ENCODE assay signal across 32 cellular contexts in the genomic region with DNA sequence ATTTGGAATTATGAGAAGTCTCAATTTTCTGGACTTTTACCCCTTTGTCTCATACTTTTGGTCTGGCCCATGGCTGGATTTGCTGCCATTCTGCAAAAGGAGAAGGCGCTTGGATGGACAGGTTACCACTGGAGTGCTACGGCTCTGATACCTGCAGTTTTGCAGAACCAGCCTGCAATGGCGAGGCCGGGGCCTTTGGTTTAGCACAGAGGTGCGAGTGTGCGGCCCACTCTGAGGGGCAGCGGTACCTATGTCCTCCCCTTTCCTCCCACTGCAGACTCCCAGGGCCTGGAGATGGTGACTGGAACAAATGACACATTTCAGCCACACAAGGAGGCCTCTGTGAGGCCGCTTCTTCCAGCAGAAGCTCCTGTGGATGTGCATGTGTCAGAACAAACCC.
"Had no signal": no experiment of that assay in that cellular context is flagged by ENCODE, and none has a peak within 500 bp of the region (broad histone marks: within the 10 kb centered on the region; RNA-seq: fewer than 3 reads in every experiment).

No MANE protein-coding gene starts in this region.

- H3K9me3 Mint-ChIP-seq: activated B cell treated with CpG ODN at 0.5 μM for 24 hours; activated CD8-positive, alpha-beta T cell treated with anti-CD3 and anti-CD28 coated beads for 36 hours; activated naive CD4-positive, alpha-beta T cell treated with anti-CD3 and anti-CD28 coated beads, Interleukin-2, amount 10 ng/mL, durations not matched to agents 7 days and 5 days; activated naive CD4-positive, alpha-beta T cell treated with anti-CD3 and anti-CD28 coated beads, Interleukin-2, amount 50 U/mL, for 72 hours; activated naive CD8-positive, alpha-beta T cell treated with anti-CD3 and anti-CD28 coated beads, Interleukin-2, amount 10 ng/mL, durations not matched to agents 7 days and 5 days; activated T-cell treated with anti-CD3 and anti-CD28 coated beads, Interleukin-2, amount 50 U/mL, for 24 hours; activated T-cell treated with anti-CD3 and anti-CD28 coated beads, Interleukin-2, amount 50 U/mL, for 72 hours; brain; effector memory CD8-positive, alpha-beta T cell; T-helper 2 cell treated with Interferon-gamma antibody and Interleukin-4, amounts not matched to agents 5 μg/mL and 100 μg/mL, for 36 hours had no signal

- H3K4me1 Mint-ChIP-seq: activated B cell treated with CpG ODN at 0.5 μM for 24 hours; activated naive CD4-positive, alpha-beta T cell treated with anti-CD3 and anti-CD28 coated beads, Interleukin-2, amount 10 ng/mL, durations not matched to agents 7 days and 5 days; activated naive CD8-positive, alpha-beta T cell treated with anti-CD3 and anti-CD28 coated beads, Interleukin-2, amount 10 ng/mL, durations not matched to agents 7 days and 5 days; brain had no signal

- H3K27ac Mint-ChIP-seq: activated B cell treated with CpG ODN at 0.5 μM for 24 hours; activated CD8-positive, alpha-beta memory T cell treated with anti-CD3 and anti-CD28 coated beads, Interleukin-2, amount 10 ng/mL, durations not matched to agents 7 days and 5 days; activated CD8-positive, alpha-beta T cell treated with anti-CD3 and anti-CD28 coated beads for 36 hours; activated naive CD4-positive, alpha-beta T cell treated with anti-CD3 and anti-CD28 coated beads, Interleukin-2, amount 10 ng/mL, durations not matched to agents 7 days and 5 days; activated naive CD8-positive, alpha-beta T cell treated with anti-CD3 and anti-CD28 coated beads, Interleukin-2, amount 10 ng/mL, durations not matched to agents 7 days and 5 days; activated T-cell treated with anti-CD3 and anti-CD28 coated beads, Interleukin-2, amount 50 U/mL, for 24 hours; activated T-cell treated with anti-CD3 and anti-CD28 coated beads, Interleukin-2, amount 50 U/mL, for 72 hours; brain; effector memory CD8-positive, alpha-beta T cell; T-helper 17 cell; T-helper 2 cell treated with Interferon-gamma antibody and Interleukin-4, amounts not matched to agents 5 μg/mL and 100 μg/mL, for 36 hours had no signal

- H3K27ac ChIP-seq: ascending aorta, breast epithelium, cardiac muscle cell, coronary artery, epithelial cell of prostate, WERI-Rb-1 had no signal

- H3K4me1 ChIP-seq: ascending aorta, breast epithelium had no signal

- H3K4me3 ChIP-seq: ascending aorta, breast epithelium, cardiac muscle cell, coronary artery had no signal

- H3K9me3 ChIP-seq: ascending aorta, breast epithelium had no signal

- H3K27me3 Mint-ChIP-seq: activated B cell treated with CpG ODN at 0.5 μM for 24 hours; activated CD8-positive, alpha-beta memory T cell treated with anti-CD3 and anti-CD28 coated beads, Interleukin-2, amount 10 ng/mL, durations not matched to agents 7 days and 5 days; activated CD8-positive, alpha-beta T cell treated with anti-CD3 and anti-CD28 coated beads for 36 hours; activated naive CD4-positive, alpha-beta T cell treated with anti-CD3 and anti-CD28 coated beads, Interleukin-2, amount 10 ng/mL, durations not matched to agents 7 days and 5 days; activated naive CD8-positive, alpha-beta T cell treated with anti-CD3 and anti-CD28 coated beads, Interleukin-2, amount 10 ng/mL, durations not matched to agents 7 days and 5 days; activated T-cell treated with anti-CD3 and anti-CD28 coated beads, Interleukin-2, amount 50 U/mL, for 24 hours; brain; effector memory CD8-positive, alpha-beta T cell; T-helper 17 cell had no signal

- H3K4me3 Mint-ChIP-seq: activated B cell treated with CpG ODN at 0.5 μM for 24 hours; activated CD8-positive, alpha-beta memory T cell treated with anti-CD3 and anti-CD28 coated beads, Interleukin-2, amount 10 ng/mL, durations not matched to agents 7 days and 5 days; activated CD8-positive, alpha-beta T cell treated with anti-CD3 and anti-CD28 coated beads for 36 hours; activated naive CD4-positive, alpha-beta T cell treated with anti-CD3 and anti-CD28 coated beads, Interleukin-2, amount 10 ng/mL, durations not matched to agents 7 days and 5 days; activated naive CD8-positive, alpha-beta T cell treated with anti-CD3 and anti-CD28 coated beads, Interleukin-2, amount 10 ng/mL, durations not matched to agents 7 days and 5 days; activated T-cell treated with anti-CD3 and anti-CD28 coated beads, Interleukin-2, amount 50 U/mL, for 24 hours; activated T-cell treated with anti-CD3 and anti-CD28 coated beads, Interleukin-2, amount 50 U/mL, for 72 hours; brain; effector memory CD8-positive, alpha-beta T cell; T-helper 17 cell; T-helper 2 cell treated with Interferon-gamma antibody and Interleukin-4, amounts not matched to agents 5 μg/mL and 100 μg/mL, for 36 hours had no signal

- DNase-seq: activated B cell treated with CpG ODN at 0.5 μM for 24 hours; activated CD4-positive, alpha-beta T cell treated with anti-CD3 and anti-CD28 coated beads for 48 hours; activated CD4-positive, alpha-beta T cell treated with anti-CD3 and anti-CD28 coated beads, Interleukin-2, amount 50 U/mL, for 1 hour; activated CD4-positive, alpha-beta T cell treated with anti-CD3 and anti-CD28 coated beads, Interleukin-2, amount 50 U/mL, for 48 hours; activated CD8-positive, alpha-beta memory T cell treated with anti-CD3 and anti-CD28 coated beads, Interleukin-2, amount 50 U/mL, for 48 hours; activated CD8-positive, alpha-beta T cell treated with anti-CD3 and anti-CD28 coated beads for 36 hours; activated gamma-delta T cell; activated naive CD4-positive, alpha-beta T cell; activated naive CD4-positive, alpha-beta T cell treated with anti-CD3 and anti-CD28 coated beads, Interleukin-2, amount 10 ng/mL, durations not matched to agents 7 days and 5 days; activated naive CD8-positive, alpha-beta T cell treated with anti-CD3 and anti-CD28 coated beads, Interleukin-2, amount 10 ng/mL, durations not matched to agents 7 days and 5 days; activated T-cell treated with anti-CD3 and anti-CD28 coated beads for 4 hours; activated T-cell treated with anti-CD3 and anti-CD28 coated beads, Interleukin-2, amount 50 U/mL, for 24 hours; activated T-cell treated with anti-CD3 and anti-CD28 coated beads, Interleukin-2, amount 50 U/mL, for 72 hours; central memory CD4-positive, alpha-beta T cell; cerebellar nuclear complex; dermis blood vessel endothelial cell; effector CD4-positive, alpha-beta T cell; effector memory CD8-positive, alpha-beta T cell; foreskin fibroblast; T-helper 1 cell; T-helper 17 cell; T1000; WERI-Rb-1 had no signal

- H3K27me3 ChIP-seq: ascending aorta, breast epithelium, cardiac muscle cell had no signal
